ENCODE assay signal across 9 cellular contexts in genomic region chr13:40662866-40663265, GRCh38. TPM values are rescaled to one million over a fixed set of nuclear protein-coding genes. Genes with fewer than 3 reads are reported as not detected.
DNase-seq lines count a peak whose midpoint lies in the region; ATAC-seq, FAIRE-seq and TF ChIP-seq lines count a peak whose summit lies in the region.
"Had no signal": no experiment of that assay in that cellular context is flagged by ENCODE, and none has a peak within 500 bp of the region (broad histone marks: within the 10 kb centered on the region; RNA-seq: fewer than 3 reads in every experiment).

No MANE protein-coding gene starts in this region.

- H3K27me3 Mint-ChIP-seq in CD4-positive, alpha-beta memory T cell = no peaks in the 10 kb centered on the region
- H3K27me3 Mint-ChIP-seq in IgD-negative memory B cell = no peaks in the 10 kb centered on the region
- H3K27me3 Mint-ChIP-seq in stimulated activated memory B cell treated with anti-CD40 and anti-IgM and Interleukin-4, amounts not matched to agents 10 μg/mL and 1 μg/mL and 100 μg/mL, for 72 hours = no peaks in the 10 kb centered on the region

- no TSS peak for BruUV-seq in endothelial cell of umbilical vein (replicated peaks; lab: Mats Ljungman, UMichigan)

- CTCF ChIA-PET in CD4-positive, alpha-beta memory T cell (lab: Charles Lee; ENCODE audit: partially characterized antibody) = interaction anchor here (1.1 kb wide), 1 partner anchor 176 kb away, joined by 3 read pairs; no protein-coding TSS in a partner anchor
- CTCF ChIA-PET in endothelial cell of umbilical vein (lab: Charles Lee) = interaction anchor here (0.9 to 1.2 kb wide), 2 partner anchors 99 to 847 kb away, joined by 3 read pairs; no protein-coding TSS in a partner anchor

- peak overlapping the region; percentile 86 for H3K27ac ChIP-seq in CD4-positive, alpha-beta memory T cell (ENCODE audit: low read depth, low read length)
- peak overlapping the region; percentile 81 for H3K27ac ChIP-seq in endothelial cell of umbilical vein (ENCODE audit: insufficient read depth, low read depth, low read length)

- dilution Hi-C loops in endothelial cell of umbilical vein (cut with MboI; ENCODE audit: extremely low pct_ligation_motif_present, low sequenced_read_pairs) = no loop called here

- no peaks in the 10 kb centered on the region for H3K9me1 ChIP-seq in endothelial cell of umbilical vein (replicated peaks; ENCODE audit: control insufficient read depth, extremely low read depth, insufficient read depth, low read length)

- H3K4me3 Mint-ChIP-seq in CD4-positive, alpha-beta memory T cell = peak overlapping the region; percentile 91 to 99 (median 96)
- peak overlapping the region; percentile 67 to 99 (median 98) for H3K4me3 Mint-ChIP-seq in IgD-negative memory B cell
- H3K4me3 Mint-ChIP-seq in stimulated activated memory B cell treated with anti-CD40 and anti-IgM and Interleukin-4, amounts not matched to agents 10 μg/mL and 1 μg/mL and 100 μg/mL, for 72 hours = peak overlapping the region; percentile 92

- H3K4me1 ChIP-seq in CD4-positive, alpha-beta memory T cell (ENCODE audit: insufficient read depth, low read length) = peaks cover 57% of the 10 kb centered on the region
- peaks cover 22% of the 10 kb centered on the region for H3K4me1 ChIP-seq in endothelial cell of umbilical vein (ENCODE audit: control insufficient read depth, extremely low read depth, insufficient read depth, low read length)

- H3K9me3 ChIP-seq in CD4-positive, alpha-beta memory T cell (ENCODE audit: control insufficient read depth in 1 of 2, low read length in 2 of 2) = no peaks in the 10 kb centered on the region
- no peaks in the 10 kb centered on the region for H3K9me3 ChIP-seq in endothelial cell of umbilical vein (replicated peaks; ENCODE audit: control insufficient read depth, insufficient read depth, low read length)

- POLR2A ChIA-PET in CD4-positive, alpha-beta memory T cell (lab: Charles Lee; ENCODE audit: partially characterized antibody) = interaction anchor here (0.6 to 4.5 kb wide), 8 partner anchors 11 to 475 kb away, joined by 3 to 70 read pairs (median 24); no protein-coding TSS in a partner anchor
- POLR2A ChIA-PET in endothelial cell of umbilical vein (lab: Charles Lee) = no interaction called here

- ATAC-seq in GM19468 (IDR thresholded peaks at IDR 0.05; ENCODE audit: extremely low read depth, unreplicated experiment) = peak; percentile 18
- ATAC-seq in stimulated activated memory B cell treated with anti-CD40 and anti-IgM and Interleukin-4, amounts not matched to agents 10 μg/mL and 1 μg/mL and 100 μg/mL, for 72 hours = no peak

- DNase-seq in CD4-positive, alpha-beta memory T cell = no peak
- DNase-seq in endothelial cell of umbilical vein (ENCODE audit: low read depth, low spot score) = peak; percentile 45
- DNase-seq in GOT3 (lab: John Stamatoyannopoulos, UW) = no peak
- DNase-seq in AG08395 (ENCODE audit: low spot score) = no peak
- DNase-seq in glomerular visceral epithelial cell (ENCODE audit: extremely low spot score) = no peak

- no peak overlapping the region for H2AFZ ChIP-seq in endothelial cell of umbilical vein (ENCODE audit: low read depth, low read length)

- peak overlapping the region; percentile 75 for H3K9ac ChIP-seq in endothelial cell of umbilical vein (replicated peaks; ENCODE audit: extremely low read depth, insufficient read depth, low read length)

- H4K20me1 ChIP-seq in endothelial cell of umbilical vein (replicated peaks; ENCODE audit: control insufficient read depth, extremely low read depth, insufficient read depth, low read length) = peaks cover 2% of the 10 kb centered on the region

- no peaks in the 10 kb centered on the region for H3K36me3 ChIP-seq in CD4-positive, alpha-beta memory T cell (ENCODE audit: insufficient read depth, low read length)
- no peaks in the 10 kb centered on the region for H3K36me3 ChIP-seq in endothelial cell of umbilical vein (ENCODE audit: control insufficient read depth in 2 of 2, extremely low read depth in 1 of 2, insufficient read depth in 2 of 2, low read length in 2 of 2)

- peaks cover 5 to 38% of the 10 kb centered on the region in 2 donors for H3K36me3 Mint-ChIP-seq in CD4-positive, alpha-beta memory T cell
- peaks cover 3% of the 10 kb centered on the region for H3K36me3 Mint-ChIP-seq in IgD-negative memory B cell
- H3K36me3 Mint-ChIP-seq in stimulated activated memory B cell treated with anti-CD40 and anti-IgM and Interleukin-4, amounts not matched to agents 10 μg/mL and 1 μg/mL and 100 μg/mL, for 72 hours = peaks cover 8% of the 10 kb centered on the region

- peaks cover 36 to 69% (median 52%) of the 10 kb centered on the region in 4 donors for H3K4me1 Mint-ChIP-seq in CD4-positive, alpha-beta memory T cell
- peaks cover 41 to 53% (median 48%) of the 10 kb centered on the region in 3 donors for H3K4me1 Mint-ChIP-seq in IgD-negative memory B cell
- peaks cover 65% of the 10 kb centered on the region for H3K4me1 Mint-ChIP-seq in stimulated activated memory B cell treated with anti-CD40 and anti-IgM and Interleukin-4, amounts not matched to agents 10 μg/mL and 1 μg/mL and 100 μg/mL, for 72 hours

- intact Hi-C loops in CD4-positive, alpha-beta memory T cell (cut with micrococcal nuclease) = loop anchor here (1.0 to 10.0 kb wide), 3 partner anchors 10 to 322 kb away; no protein-coding TSS in a partner anchor
- intact Hi-C loops in endothelial cell of umbilical vein (cut with micrococcal nuclease) = loop anchor here (1.0 kb wide), 1 partner anchor 24 kb away; no protein-coding TSS in a partner anchor

- TF ChIP-seq POLR2A in endothelial cell of umbilical vein (IDR thresholded peaks at IDR 0.05; ENCODE audit: low read depth, low read length) = no peak

- peaks cover 0 to 2% (median 0%) of the 10 kb centered on the region in 8 donors for H3K9me3 Mint-ChIP-seq in CD4-positive, alpha-beta memory T cell
- no peaks in the 10 kb centered on the region for H3K9me3 Mint-ChIP-seq in IgD-negative memory B cell
- no peaks in the 10 kb centered on the region for H3K9me3 Mint-ChIP-seq in stimulated activated memory B cell treated with anti-CD40 and anti-IgM and Interleukin-4, amounts not matched to agents 10 μg/mL and 1 μg/mL and 100 μg/mL, for 72 hours

- peak overlapping the region in 6 of 7 donors; percentile 52 to 97 (median 81) for H3K27ac Mint-ChIP-seq in CD4-positive, alpha-beta memory T cell
- peak overlapping the region; percentile 86 to 99 (median 97) for H3K27ac Mint-ChIP-seq in IgD-negative memory B cell
- peak overlapping the region; percentile 95 for H3K27ac Mint-ChIP-seq in stimulated activated memory B cell treated with anti-CD40 and anti-IgM and Interleukin-4, amounts not matched to agents 10 μg/mL and 1 μg/mL and 100 μg/mL, for 72 hours

- FAIRE-seq in endothelial cell of umbilical vein (lab: Jason Lieb, UNC) = no peak
- FAIRE-seq: colon had no signal

- H3K4me2 ChIP-seq in endothelial cell of umbilical vein (ENCODE audit: insufficient read depth, low read length) = peak overlapping the region; percentile 97

- no peaks in the 10 kb centered on the region for H3K27me3 ChIP-seq in CD4-positive, alpha-beta memory T cell (ENCODE audit: insufficient read depth, low read length)
- no peaks in the 10 kb centered on the region for H3K27me3 ChIP-seq in endothelial cell of umbilical vein (ENCODE audit: control insufficient read depth in 2 of 2, insufficient read depth in 2 of 2, low read length in 2 of 2)

- peak overlapping the region; percentile 17 to 18 for H3K4me3 ChIP-seq in CD4-positive, alpha-beta memory T cell (ENCODE audit: low read length in 2 of 2)
- H3K4me3 ChIP-seq in endothelial cell of umbilical vein (replicated peaks in 1 of 3; ENCODE audit: insufficient read depth in 1 of 3, low read depth in 1 of 3, low read length in 3 of 3) = peak overlapping the region in 2 of 3 experiments; percentile 86 to 94

- no peak for TF ChIP-seq CTCF in endothelial cell of umbilical vein (IDR thresholded peaks at IDR 0.05; ENCODE audit: extremely low read depth in 1 of 2, insufficient read depth in 1 of 2, low read depth in 1 of 2, low read length in 2 of 2)

- H3K79me2 ChIP-seq in endothelial cell of umbilical vein (ENCODE audit: control insufficient read depth, insufficient read depth, low read length) = peaks cover 81% of the 10 kb centered on the region

TF ChIP-seq in endothelial cell of umbilical vein, 7 proteins besides CTCF, POLR2A, EP300 and RAD21:
- TF ChIP-seq JUN (IDR thresholded peaks at IDR 0.05; ENCODE audit: borderline replicate concordance, insufficient read depth, insufficient read length, low read depth) = no peak
- TF ChIP-seq GATA2 (IDR thresholded peaks at IDR 0.05; ENCODE audit: insufficient read depth, insufficient read length, low read depth, low read length) = no peak
- TF ChIP-seq EZH2 (IDR thresholded peaks at IDR 0.05; ENCODE audit: borderline replicate concordance, low read depth, low read length, severe bottlenecking) = no peak
- TF ChIP-seq FOS (IDR thresholded peaks at IDR 0.05; ENCODE audit: borderline replicate concordance, insufficient read depth, low read length) = no peak
- TF ChIP-seq MYC (IDR thresholded peaks at IDR 0.05; ENCODE audit: low read depth, low read length) = no peak
- no peak for TF ChIP-seq POLR2AphosphoS5 (IDR thresholded peaks at IDR 0.05; ENCODE audit: insufficient read depth, low read depth, low read length)
- no peak for TF ChIP-seq MAX (IDR thresholded peaks at IDR 0.05; ENCODE audit: insufficient read depth, insufficient read length)

RNA-seq across cellular contexts. Expression of gene FOXO1, which starts 3.6 kb away (rescaled TPM):
- total RNA-seq in CD4-positive, alpha-beta memory T cell = 10 to 100 TPM; 68.0 to 68.4 TPM
- polyA plus RNA-seq in CD4-positive, alpha-beta memory T cell = 10 to 100 TPM; 35.2 to 72.3 TPM
- polyA plus RNA-seq in IgD-negative memory B cell (16.5 TPM), endothelial cell of umbilical vein (44.7 and 46.6 TPM in 2 replicates)
- 47.6 and 48.5 TPM in 2 replicates for total RNA-seq in endothelial cell of umbilical vein
- polyA plus RNA-seq in endothelial cell of umbilical vein (2011; cell fraction: cytosol; rRNA removed) = 26.5 and 27.1 TPM in 2 replicates
- polyA plus RNA-seq in endothelial cell of umbilical vein (2011; cell fraction: nucleus; rRNA removed) = 50.3 and 58.3 TPM in 2 replicates
- 28.4 and 38.6 TPM in 2 replicates for polyA plus RNA-seq in endothelial cell of umbilical vein (2012)
- 143 and 150 TPM in 2 replicates for polyA minus RNA-seq in endothelial cell of umbilical vein
- polyA minus RNA-seq in endothelial cell of umbilical vein (2011; cell fraction: cytosol; rRNA and poly(A)+ RNA removed) = 3.6 TPM
- polyA minus RNA-seq in endothelial cell of umbilical vein (2011; cell fraction: nucleus; rRNA and poly(A)+ RNA removed) = 136 and 154 TPM in 2 replicates
